In genomic region chr3:10978956-10979355, GRCh38 we compare ENCODE assay signal across 10 cellular contexts. TPM values are rescaled to one million over a fixed set of nuclear protein-coding genes. Genes with fewer than 3 reads are reported as not detected.
"Had no signal": no experiment of that assay in that cellular context is flagged by ENCODE, and none has a peak within 500 bp of the region (broad histone marks: within the 10 kb centered on the region; RNA-seq: fewer than 3 reads in every experiment).

No MANE protein-coding gene starts in this region.

- H2AFZ ChIP-seq: GM23248 had no signal

- H3K9me3 ChIP-seq: HAP-1 had no signal

- H3K4me1 ChIP-seq: HAP-1 had no signal

- H3K9ac ChIP-seq: GM23248 had no signal

- H3K9me3 Mint-ChIP-seq: HFFc6 had no signal

- DNase-seq: GM23248, GOT3, H7, KG1 had no signal

- H3K36me3 ChIP-seq: HAP-1 had no signal

- H3K4me3 Mint-ChIP-seq: HFFc6, IgD-negative memory B cell had no signal

- H3K27ac Mint-ChIP-seq: HFFc6, IgD-negative memory B cell had no signal

- H3K27ac ChIP-seq: GM23248 had no signal

- ATAC-seq: HCT116 had no signal

- H3K4me1 Mint-ChIP-seq: IgD-negative memory B cell had no signal

- H3K4me3 ChIP-seq: GM23248, HAP-1 had no signal

RNA-seq across cellular contexts. Expression of gene SLC6A1, which starts 13.6 kb away (rescaled TPM):
- total RNA-seq: GM23248, H4, HFFc6, HT-29 had no signal
